Comparison of ENCODE assay signal across 8 cellular contexts in the genomic region with DNA sequence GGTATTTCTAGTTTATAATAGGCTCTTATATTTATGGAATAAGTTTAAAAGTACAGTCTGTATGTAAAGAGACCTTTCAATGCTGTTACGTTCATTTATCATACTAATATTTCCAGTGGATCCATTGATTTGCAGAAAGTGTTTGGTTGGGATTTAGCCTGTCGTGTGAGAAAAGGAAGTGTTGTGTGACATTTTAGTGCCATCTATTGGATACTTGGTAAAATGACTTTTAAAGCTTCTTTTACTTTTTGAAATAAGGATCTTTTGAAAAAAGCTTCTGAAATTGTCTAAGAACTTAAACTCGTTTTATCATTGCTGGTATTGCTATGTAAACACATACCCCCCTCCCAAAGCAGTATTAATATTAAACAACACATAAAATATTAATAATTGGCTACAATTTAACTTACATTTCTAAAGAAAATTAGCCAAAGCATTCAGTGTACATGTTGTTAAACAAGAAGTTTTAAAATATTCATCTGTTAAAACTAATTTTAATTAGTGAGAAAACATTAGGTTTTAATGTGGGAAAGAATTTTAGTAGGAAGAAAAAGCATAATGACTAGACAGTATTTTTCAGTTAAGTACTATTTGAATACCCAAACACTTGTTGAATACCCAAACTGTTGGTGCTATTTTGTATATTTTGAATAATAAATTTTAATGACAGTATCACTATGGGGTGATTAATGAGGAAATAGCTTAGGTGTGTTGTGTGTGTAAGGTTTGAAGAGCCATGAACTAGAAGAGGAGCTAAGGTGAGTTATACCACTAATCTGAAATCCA. TPM values are rescaled to one million over a fixed set of nuclear protein-coding genes. Genes with fewer than 3 reads are reported as not detected.
DNase-seq lines count a peak whose midpoint lies in the region; ATAC-seq and TF ChIP-seq lines count a peak whose summit lies in the region.

No MANE protein-coding gene starts in this region.

- no peak for ATAC-seq in thoracic aorta (ENCODE audit: insufficient number of reproducible peaks, low FRiP score, low read depth)
- no peak for ATAC-seq in GM19395 (IDR thresholded peaks at IDR 0.05; ENCODE audit: unreplicated experiment)

- CTCF ChIA-PET in Calu3 (lab: Charles Lee): interaction anchor here (0.5 to 1.9 kb wide), 9 partner anchors 10 to 209 kb away, joined by 3 to 12 read pairs (median 5); a partner anchor contains a TSS

- peak overlapping the region; percentile 37 for H3K27ac ChIP-seq in left ventricle myocardium inferior (replicated peaks)
- no peak overlapping the region for H3K27ac ChIP-seq in thoracic aorta

- intact Hi-C loops in Calu3 (cut with micrococcal nuclease; ENCODE audit: unreplicated experiment) (loop anchor here (1.0 to 5.0 kb wide), 3 partner anchors 34 to 117 kb away; a partner anchor contains a TSS), left ventricle myocardium inferior (cut with micrococcal nuclease) (loop anchor here (5.0 to 10.0 kb wide), 2 partner anchors 62 to 119 kb away; a partner anchor contains a TSS)
- intact Hi-C loops in activated T-helper 2 cell treated with anti-CD3 and anti-CD28 coated beads, Interferon-gamma antibody, Interleukin-2, Interleukin-4, amounts not matched to agents 10 μg/mL and 5 μg/mL and 100 μg/mL, durations not matched to agents 14 hours and 24 hours and 36 hours (cut with micrococcal nuclease): loop anchor here (1.0 to 5.0 kb wide), 2 partner anchors 59 to 117 kb away; a partner anchor contains a TSS

- H3K9me3 ChIP-seq in left ventricle myocardium inferior (replicated peaks): no peaks in the 10 kb centered on the region
- no peaks in the 10 kb centered on the region for H3K9me3 ChIP-seq in thoracic aorta

- peaks cover 21% of the 10 kb centered on the region for H3K36me3 Mint-ChIP-seq in Calu3 (ENCODE audit: insufficient read depth, unreplicated experiment)
- H3K36me3 Mint-ChIP-seq in activated T-helper 2 cell treated with anti-CD3 and anti-CD28 coated beads, Interferon-gamma antibody, Interleukin-2, Interleukin-4, amounts not matched to agents 10 μg/mL and 5 μg/mL and 100 μg/mL, durations not matched to agents 14 hours and 24 hours and 36 hours (ENCODE audit: low read depth): peaks cover 25% of the 10 kb centered on the region

- H3K4me3 ChIP-seq in left ventricle myocardium inferior (no peak overlapping the region), thoracic aorta (no peak overlapping the region)

- no peaks in the 10 kb centered on the region for H3K27me3 Mint-ChIP-seq in Calu3 (ENCODE audit: unreplicated experiment)
- H3K27me3 Mint-ChIP-seq in activated T-helper 2 cell treated with anti-CD3 and anti-CD28 coated beads, Interferon-gamma antibody, Interleukin-2, Interleukin-4, amounts not matched to agents 10 μg/mL and 5 μg/mL and 100 μg/mL, durations not matched to agents 14 hours and 24 hours and 36 hours (ENCODE audit: low read depth): no peaks in the 10 kb centered on the region

- no peak overlapping the region for H3K4me3 Mint-ChIP-seq in Calu3 (ENCODE audit: low read depth, unreplicated experiment)
- H3K4me3 Mint-ChIP-seq in activated T-helper 2 cell treated with anti-CD3 and anti-CD28 coated beads, Interferon-gamma antibody, Interleukin-2, Interleukin-4, amounts not matched to agents 10 μg/mL and 5 μg/mL and 100 μg/mL, durations not matched to agents 14 hours and 24 hours and 36 hours (ENCODE audit: low read depth): no peak overlapping the region

- H3K36me3 ChIP-seq in left ventricle myocardium inferior (no peaks in the 10 kb centered on the region), thoracic aorta (no peaks in the 10 kb centered on the region)

- H3K27me3 ChIP-seq in left ventricle myocardium inferior (ENCODE audit: low read depth) (no peaks in the 10 kb centered on the region), thoracic aorta (replicated peaks; ENCODE audit: insufficient read depth) (no peaks in the 10 kb centered on the region)

- peaks cover 74% of the 10 kb centered on the region for H3K4me1 ChIP-seq in left ventricle myocardium inferior
- H3K4me1 ChIP-seq in thoracic aorta (ENCODE audit: control insufficient read depth in 1 of 2, low read depth in 2 of 2): peaks cover 9 to 14% of the 10 kb centered on the region in 2 donors

- no peak for DNase-seq in Calu3
- peak; percentile 43 for DNase-seq in KBM-7
- DNase-seq in activated T-helper 2 cell treated with anti-CD3 and anti-CD28 coated beads, Interferon-gamma antibody, Interleukin-2, Interleukin-4, amounts not matched to agents 10 μg/mL and 5 μg/mL and 100 μg/mL, durations not matched to agents 14 hours and 24 hours and 36 hours (ENCODE audit: low spot score): no peak
- no peak for DNase-seq in left ventricle myocardium inferior
- DNase-seq in thoracic aorta (ENCODE audit: low spot score): no peak
- DNase-seq in T1000 (lab: John Stamatoyannopoulos, UW): no peak
- no peak for DNase-seq in nucleus accumbens (lab: John Stamatoyannopoulos, UW)

- BruUV-seq in Calu3 (replicated peaks; lab: Mats Ljungman, UMichigan): no TSS peak

- H3K27ac Mint-ChIP-seq in Calu3 (ENCODE audit: unreplicated experiment): peak overlapping the region; percentile 68
- H3K27ac Mint-ChIP-seq in activated T-helper 2 cell treated with anti-CD3 and anti-CD28 coated beads, Interferon-gamma antibody, Interleukin-2, Interleukin-4, amounts not matched to agents 10 μg/mL and 5 μg/mL and 100 μg/mL, durations not matched to agents 14 hours and 24 hours and 36 hours: peak overlapping the region; percentile 1

- peaks cover 8% of the 10 kb centered on the region for H3K4me1 Mint-ChIP-seq in Calu3 (ENCODE audit: low read depth, unreplicated experiment)
- H3K4me1 Mint-ChIP-seq in activated T-helper 2 cell treated with anti-CD3 and anti-CD28 coated beads, Interferon-gamma antibody, Interleukin-2, Interleukin-4, amounts not matched to agents 10 μg/mL and 5 μg/mL and 100 μg/mL, durations not matched to agents 14 hours and 24 hours and 36 hours (ENCODE audit: low read depth): peaks cover 20% of the 10 kb centered on the region

- H3K9me3 Mint-ChIP-seq in Calu3 (ENCODE audit: low read depth, unreplicated experiment): no peaks in the 10 kb centered on the region
- H3K9me3 Mint-ChIP-seq in activated T-helper 2 cell treated with anti-CD3 and anti-CD28 coated beads, Interferon-gamma antibody, Interleukin-2, Interleukin-4, amounts not matched to agents 10 μg/mL and 5 μg/mL and 100 μg/mL, durations not matched to agents 14 hours and 24 hours and 36 hours: no peaks in the 10 kb centered on the region

- in situ Hi-C loops in KBM-7 (cut with MboI; ENCODE audit: low pct_unique_long_range_greater_than_20kb, low sequenced_read_pairs): no loop called here

- TF ChIP-seq CTCF in Calu3 (IDR thresholded peaks at IDR 0.05; ENCODE audit: unreplicated experiment): no peak
- peak; percentile 66 for TF ChIP-seq CTCF in left ventricle myocardium inferior (IDR thresholded peaks at IDR 0.05; ENCODE audit: borderline replicate concordance)
- peak; percentile 48 for TF ChIP-seq CTCF in thoracic aorta (IDR thresholded peaks at IDR 0.05)

RNA-seq across cellular contexts. Expression of a gene that starts 4.9 kb away (rescaled TPM):
- 6.1 and 8.4 TPM in 2 replicates for total RNA-seq in Calu3 (2022)
- total RNA-seq in activated T-helper 2 cell treated with anti-CD3 and anti-CD28 coated beads, Interferon-gamma antibody, Interleukin-2, Interleukin-4, amounts not matched to agents 10 μg/mL and 5 μg/mL and 100 μg/mL, durations not matched to agents 14 hours and 24 hours and 36 hours: 8.6 and 8.8 TPM in 2 replicates
- total RNA-seq in left ventricle myocardium inferior: 0.99 TPM
- total RNA-seq in thoracic aorta: 1 to 10 TPM; 4.7 to 6.9 TPM

RNA-seq across cellular contexts. Expression of a gene that starts 59.9 kb away (rescaled TPM):
- total RNA-seq in Calu3 (2022) (68.4 and 89.0 TPM in 2 replicates), left ventricle myocardium inferior (55.5 TPM), thoracic aorta (10 to 100 TPM; 39.3 to 47.0 TPM)
- total RNA-seq in activated T-helper 2 cell treated with anti-CD3 and anti-CD28 coated beads, Interferon-gamma antibody, Interleukin-2, Interleukin-4, amounts not matched to agents 10 μg/mL and 5 μg/mL and 100 μg/mL, durations not matched to agents 14 hours and 24 hours and 36 hours: 105 and 111 TPM in 2 replicates
